In genomic region chr2:219681301-219682290, GRCh38 we compare ENCODE assay signal across 18 cellular contexts. TPM values are rescaled to one million over a fixed set of nuclear protein-coding genes. Genes with fewer than 3 reads are reported as not detected.
DNase-seq lines count a peak whose midpoint lies in the region; ATAC-seq and TF ChIP-seq lines count a peak whose summit lies in the region.
"Had no signal": no experiment of that assay in that cellular context is flagged by ENCODE, and none has a peak within 500 bp of the region (broad histone marks: within the 10 kb centered on the region; RNA-seq: fewer than 3 reads in every experiment).

No MANE protein-coding gene starts in this region.

- POLR2A ChIA-PET in activated CD4-positive, alpha-beta memory T cell treated with anti-CD3 and anti-CD28 coated beads, Interleukin-2, amount 10 ng/mL, durations not matched to agents 7 days and 5 days (lab: Charles Lee), result no interaction called here

- H3K23ac ChIP-seq in trophoblast cell (ENCODE audit: low read length), result no peak overlapping the region

- in situ Hi-C loops in GM23248 (cut with MboI), result no loop called here

- H3K9me3 ChIP-seq in GM23248 (ENCODE audit: low read depth), result no peaks in the 10 kb centered on the region
- H3K9me3 ChIP-seq in RWPE2 (ENCODE audit: severe bottlenecking), result no peaks in the 10 kb centered on the region
- H3K9me3 ChIP-seq in trophoblast cell (ENCODE audit: insufficient read depth, low read depth, low read length), result no peaks in the 10 kb centered on the region
- H3K9me3 ChIP-seq: HAP-1, lower lobe of right lung had no signal

- H2BK120ac ChIP-seq in trophoblast cell (ENCODE audit: insufficient read depth, low read length, poor library complexity), result peak overlapping the region; percentile 13

- H3K27ac ChIP-seq in GM23248 (no peak overlapping the region), RWPE2 (ENCODE audit: poor library complexity, severe bottlenecking) (peak overlapping the region; percentile 49), trophoblast cell (ENCODE audit: low read depth, low read length) (peak overlapping the region; percentile 21)
- H3K27ac ChIP-seq: lower lobe of right lung had no signal

- no peaks in the 10 kb centered on the region for H3K36me3 Mint-ChIP-seq in activated CD4-positive, alpha-beta memory T cell treated with anti-CD3 and anti-CD28 coated beads, Interleukin-2, amount 10 ng/mL, durations not matched to agents 7 days and 5 days (ENCODE audit: low read depth)

- peaks cover 23% of the 10 kb centered on the region for H3K79me1 ChIP-seq in trophoblast cell (ENCODE audit: low read length)

- whole genome bisulfite sequencing in GM23248 (ENCODE audit: low coverage in 1 of 2, low lambda C conversion rate in 2 of 2, missing lambda C conversion rate in 2 of 2), 2 experiments, result 66 to 67% methylated on average over 9 of the region's 9 CpGs
- WGBS in trophoblast cell (ENCODE audit: extremely low coverage, insufficient coverage, insufficient read length), result no CpG with 5 or more reads among the region's 9 CpGs

- H3K4me1 ChIP-seq in GM23248 (ENCODE audit: insufficient read depth) (peaks cover 3% of the 10 kb centered on the region; the same call in 1 of the 2 replicates), RWPE2 (ENCODE audit: insufficient read depth, poor library complexity, severe bottlenecking) (peaks cover 25% of the 10 kb centered on the region), trophoblast cell (ENCODE audit: control insufficient read depth in 1 of 2, insufficient read depth in 2 of 2, low read length in 2 of 2) (peaks cover 13 to 18% of the 10 kb centered on the region in 2 experiments)
- H3K4me1 ChIP-seq: HAP-1 had no signal

- peaks cover 16% of the 10 kb centered on the region for H3K27me3 Mint-ChIP-seq in activated CD4-positive, alpha-beta memory T cell treated with anti-CD3 and anti-CD28 coated beads, Interleukin-2, amount 10 ng/mL, durations not matched to agents 7 days and 5 days

- no peaks in the 10 kb centered on the region for H3K9me3 Mint-ChIP-seq in activated CD4-positive, alpha-beta memory T cell treated with anti-CD3 and anti-CD28 coated beads, Interleukin-2, amount 10 ng/mL, durations not matched to agents 7 days and 5 days
- H3K9me3 Mint-ChIP-seq: CD4-positive, alpha-beta T cell; stimulated activated naive CD8-positive, alpha-beta T cell treated with anti-CD3 and anti-CD28 coated beads, Interleukin-15, Interleukin-2, amounts not matched to agents 100 ng/mL and 50 ng/mL, for 24 hours; T-helper 2 cell treated with Interferon-gamma antibody and Interleukin-4, amounts not matched to agents 5 μg/mL and 100 μg/mL, for 36 hours had no signal

- peaks cover 4% of the 10 kb centered on the region; the same call in 1 of the 2 replicates for H3K27me3 ChIP-seq in GM23248 (replicated peaks; ENCODE audit: insufficient read depth)
- no peaks in the 10 kb centered on the region for H3K27me3 ChIP-seq in RWPE2 (ENCODE audit: insufficient read depth, poor library complexity, severe bottlenecking)
- no peaks in the 10 kb centered on the region for H3K27me3 ChIP-seq in trophoblast cell (ENCODE audit: insufficient read depth, low read length)

- H2BK12ac ChIP-seq in trophoblast cell (ENCODE audit: low read length), result no peak overlapping the region

- ATAC-seq in RWPE2 (ENCODE audit: low read depth), result no peak
- no peak for ATAC-seq in HG02623 (IDR thresholded peaks at IDR 0.05; ENCODE audit: unreplicated experiment)
- no peak for ATAC-seq in GM21737 (IDR thresholded peaks at IDR 0.05; ENCODE audit: unreplicated experiment)
- ATAC-seq: activated CD8-positive, alpha-beta T cell treated with anti-CD3 and anti-CD28 coated beads, Interleukin-2, amount 10 ng/mL, durations not matched to agents 7 days and 5 days; lower lobe of right lung had no signal

- H3K9ac ChIP-seq in GM23248, result no peak overlapping the region
- no peak overlapping the region for H3K9ac ChIP-seq in trophoblast cell (ENCODE audit: low read length)

- DNase-seq in GM23248 (peak; percentile 18), RWPE2 (ENCODE audit: low spot score) (no peak), epithelial cell of esophagus (ENCODE audit: low read depth) (peak; percentile 47), trophoblast cell (peak in 1 of 2 donors; percentile 23)
- no peak for DNase-seq in activated CD4-positive, alpha-beta memory T cell treated with anti-CD3 and anti-CD28 coated beads, Interleukin-2, amount 10 ng/mL, durations not matched to agents 7 days and 5 days
- DNase-seq: activated CD8-positive, alpha-beta T cell treated with anti-CD3 and anti-CD28 coated beads, Interleukin-2, amount 10 ng/mL, durations not matched to agents 7 days and 5 days; activated gamma-delta T cell; caudate nucleus; CD4-positive, alpha-beta T cell; hippocampal formation; lower lobe of right lung; NCI-H446; nephron progenitor cell had no signal

- H3K36me3 ChIP-seq in GM23248 (ENCODE audit: low read depth) (no peaks in the 10 kb centered on the region), RWPE2 (ENCODE audit: low read depth) (no peaks in the 10 kb centered on the region), trophoblast cell (ENCODE audit: control insufficient read depth in 1 of 2, insufficient read depth in 2 of 2, low read length in 2 of 2) (no peaks in the 10 kb centered on the region)
- H3K36me3 ChIP-seq: HAP-1, lower lobe of right lung had no signal

- H3K4me3 ChIP-seq in GM23248 (no peak overlapping the region), RWPE2 (ENCODE audit: severe bottlenecking) (no peak overlapping the region), epithelial cell of esophagus (ENCODE audit: low read length) (no peak overlapping the region), trophoblast cell (ENCODE audit: low read depth, low read length) (no peak overlapping the region)
- H3K4me3 ChIP-seq: HAP-1, lower lobe of right lung had no signal

- H3K4me3 Mint-ChIP-seq in activated CD4-positive, alpha-beta memory T cell treated with anti-CD3 and anti-CD28 coated beads, Interleukin-2, amount 10 ng/mL, durations not matched to agents 7 days and 5 days, result no peak overlapping the region
- H3K4me3 Mint-ChIP-seq: activated CD8-positive, alpha-beta T cell treated with anti-CD3 and anti-CD28 coated beads, Interleukin-2, amount 10 ng/mL, durations not matched to agents 7 days and 5 days; CD4-positive, alpha-beta T cell; nephron progenitor cell; stimulated activated naive CD8-positive, alpha-beta T cell treated with anti-CD3 and anti-CD28 coated beads, Interleukin-15, Interleukin-2, amounts not matched to agents 100 ng/mL and 50 ng/mL, for 24 hours; T-helper 2 cell treated with Interferon-gamma antibody and Interleukin-4, amounts not matched to agents 5 μg/mL and 100 μg/mL, for 36 hours had no signal

- peak overlapping the region; percentile 33 for H4K91ac ChIP-seq in trophoblast cell (ENCODE audit: low read depth, low read length)

- H3K4me2 ChIP-seq in GM23248 (ENCODE audit: unreplicated experiment) (no peak overlapping the region), trophoblast cell (ENCODE audit: low read length) (no peak overlapping the region)

- no peaks in the 10 kb centered on the region for H3K79me2 ChIP-seq in GM23248 (ENCODE audit: insufficient read depth)
- peaks cover 2% of the 10 kb centered on the region for H3K79me2 ChIP-seq in trophoblast cell (ENCODE audit: control insufficient read depth, insufficient read depth, low read length, poor library complexity)

- H2AK5ac ChIP-seq in trophoblast cell (ENCODE audit: low read length), result no peak overlapping the region

- H3F3A ChIP-seq in GM23248 (ENCODE audit: insufficient read depth), result peaks cover 4% of the 10 kb centered on the region; the same call in 1 of the 2 replicates

- H3K14ac ChIP-seq in trophoblast cell (ENCODE audit: low read length), result no peak overlapping the region

- H4K20me1 ChIP-seq in GM23248 (ENCODE audit: insufficient read depth), result no peaks in the 10 kb centered on the region

- H3K9me2 ChIP-seq in GM23248 (ENCODE audit: insufficient read depth), result no peaks in the 10 kb centered on the region

- H4K8ac ChIP-seq in trophoblast cell (ENCODE audit: low read depth, low read length), result no peak overlapping the region

- CTCF ChIA-PET in activated CD4-positive, alpha-beta memory T cell treated with anti-CD3 and anti-CD28 coated beads, Interleukin-2, amount 10 ng/mL, durations not matched to agents 7 days and 5 days (lab: Charles Lee), result no interaction called here

- TF ChIP-seq CTCF in RWPE2 (IDR thresholded peaks at IDR 0.05; ENCODE audit: poor library complexity, severe bottlenecking) (no peak), epithelial cell of esophagus (IDR thresholded peaks at IDR 0.05; ENCODE audit: insufficient read depth, low read depth, low read length, missing control alignments) (no peak)

- no peak overlapping the region for H3K18ac ChIP-seq in trophoblast cell (ENCODE audit: low read length)

- H3K27ac Mint-ChIP-seq in activated CD4-positive, alpha-beta memory T cell treated with anti-CD3 and anti-CD28 coated beads, Interleukin-2, amount 10 ng/mL, durations not matched to agents 7 days and 5 days, result no peak overlapping the region
- H3K27ac Mint-ChIP-seq: activated CD8-positive, alpha-beta T cell treated with anti-CD3 and anti-CD28 coated beads, Interleukin-2, amount 10 ng/mL, durations not matched to agents 7 days and 5 days; CD4-positive, alpha-beta T cell; stimulated activated naive CD8-positive, alpha-beta T cell treated with anti-CD3 and anti-CD28 coated beads, Interleukin-15, Interleukin-2, amounts not matched to agents 100 ng/mL and 50 ng/mL, for 24 hours; T-helper 2 cell treated with Interferon-gamma antibody and Interleukin-4, amounts not matched to agents 5 μg/mL and 100 μg/mL, for 36 hours had no signal

- H2AFZ ChIP-seq in GM23248 (no peak overlapping the region), trophoblast cell (ENCODE audit: insufficient read depth, low read length, poor library complexity) (no peak overlapping the region)

- no peak overlapping the region for H3K4ac ChIP-seq in trophoblast cell (ENCODE audit: low read depth, low read length)

- peaks cover 8% of the 10 kb centered on the region for H3K4me1 Mint-ChIP-seq in activated CD4-positive, alpha-beta memory T cell treated with anti-CD3 and anti-CD28 coated beads, Interleukin-2, amount 10 ng/mL, durations not matched to agents 7 days and 5 days

- no peak overlapping the region for H4K12ac ChIP-seq in trophoblast cell (ENCODE audit: low read depth, low read length)

- H2BK5ac ChIP-seq in trophoblast cell (ENCODE audit: low read depth, low read length, poor library complexity), result no peak overlapping the region

RNA-seq across cellular contexts. Expression of gene SLC4A3, which starts 54.2 kb away (rescaled TPM):
- total RNA-seq in GM23248 (2014; rRNA removed; shearing (Covaris generic)), result 0.54 and 1.6 TPM in 2 replicates
- polyA plus RNA-seq in GM23248 (2016; fragmentation: Nextera tagmentation; extraction: Ambion mirVana), result 0.79 and 0.96 TPM in 2 replicates
- 8.9 and 9.4 TPM in 2 replicates for polyA plus RNA-seq in trophoblast cell (2013)
- not detected for total RNA-seq in activated CD4-positive, alpha-beta memory T cell treated with anti-CD3 and anti-CD28 coated beads, Interleukin-2, amount 10 ng/mL, durations not matched to agents 7 days and 5 days
- total RNA-seq: activated CD8-positive, alpha-beta T cell treated with anti-CD3 and anti-CD28 coated beads, Interleukin-2, amount 10 ng/mL, durations not matched to agents 7 days and 5 days had no signal

Comparison
In these comparisons a context has a peak if more than half of its experiments do, and no peak if none do; other contexts are left out.
1. DNase-seq: peak in GM23248 (single experiment) and epithelial cell of esophagus (single experiment); none in RWPE2 (single experiment) and activated CD4-positive, alpha-beta memory T cell treated with anti-CD3 and anti-CD28 coated beads, Interleukin-2, amount 10 ng/mL, durations not matched to agents 7 days and 5 days (single experiment).